In the genomic region with DNA sequence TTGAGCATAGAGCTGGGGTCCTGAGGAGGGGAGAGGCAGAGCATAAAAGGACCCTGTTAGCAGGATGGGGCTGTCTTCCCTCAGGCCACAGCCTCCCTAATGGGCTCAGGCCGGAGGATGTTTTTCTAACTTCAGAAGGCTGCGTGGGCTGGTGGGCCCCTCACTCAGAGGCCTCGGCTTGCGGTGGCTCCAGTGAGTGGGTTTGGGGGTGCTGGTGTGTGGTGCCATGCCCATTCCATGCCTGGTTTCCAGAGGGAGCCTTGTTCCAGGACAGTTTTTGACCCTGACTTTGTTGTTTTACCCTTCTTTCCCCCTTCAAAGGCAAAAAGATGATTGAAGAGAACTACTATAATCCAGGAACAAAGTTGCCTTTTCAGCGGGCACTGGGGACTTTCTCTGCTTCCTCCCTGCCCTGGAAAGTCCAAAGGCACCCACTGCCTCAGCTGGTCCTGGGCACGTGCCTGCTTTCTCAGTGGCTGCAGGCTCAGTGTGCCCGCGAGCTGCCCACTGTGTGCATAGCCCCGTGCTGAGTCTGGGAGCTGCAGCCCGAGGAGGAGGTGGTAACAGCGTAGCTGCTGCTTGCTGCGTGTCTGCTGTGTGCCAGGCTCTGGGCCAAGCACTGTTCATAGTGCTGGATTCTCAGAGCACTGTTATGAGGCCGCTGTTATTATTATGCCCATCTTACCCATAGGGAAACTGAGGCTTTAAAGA, we compare ENCODE assay signal across 1 cellular context.
TF ChIP-seq lines count a peak whose summit lies in the region.

No MANE protein-coding gene starts in this region.

TF ChIP-seq in HepG2, 621 proteins besides CTCF, POLR2A, EP300 and RAD21 (continued from another document):
- TF ChIP-seq RFX3 (CRISPR knock-in tag; IDR thresholded peaks at IDR 0.05) (no peak), ZNF343 (CRISPR knock-in tag; IDR thresholded peaks at IDR 0.05) (no peak), EZH2 (conservative IDR thresholded peaks at IDR 0.05; ENCODE audit: low read depth, low read length) (no peak), ZNF256 (CRISPR knock-in tag; conservative IDR thresholded peaks at IDR 0.05) (no peak), NFKB2 (CRISPR knock-in tag; IDR thresholded peaks at IDR 0.05; ENCODE audit: borderline replicate concordance) (no peak)
